Comparison of ENCODE assay signal across 1 cellular context in the genomic region with DNA sequence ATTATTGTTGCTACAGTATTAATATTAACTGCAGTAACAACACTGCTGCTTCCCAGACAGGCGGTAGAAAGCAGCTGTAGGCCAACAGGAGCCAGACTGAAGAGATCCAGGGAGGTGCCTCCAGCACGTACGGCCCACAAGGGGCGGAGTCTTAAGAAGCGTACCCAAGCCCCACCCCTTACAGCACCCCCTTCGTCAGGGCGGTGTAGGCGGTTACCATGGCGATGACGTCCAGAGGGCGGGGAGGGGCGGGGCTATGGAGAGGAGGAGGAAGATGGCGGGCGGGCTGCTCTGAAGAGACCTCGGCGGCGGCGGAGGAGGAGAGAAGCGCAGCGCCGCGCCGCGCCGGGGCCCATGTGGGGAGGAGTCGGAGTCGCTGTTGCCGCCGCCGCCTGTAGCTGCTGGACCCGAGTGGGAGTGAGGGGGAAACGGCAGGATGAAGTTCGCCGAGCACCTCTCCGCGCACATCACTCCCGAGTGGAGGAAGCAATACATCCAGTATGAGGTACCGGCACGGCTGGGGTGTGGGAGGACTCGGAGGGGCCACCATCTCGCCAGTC.
TF ChIP-seq lines count a peak whose summit lies in the region.

Gene XPR1, plus strand, starts transcription at position 257 of the 560 bp plus-strand sequence. Its CDS starts 180 bp downstream, at position 437.

TF ChIP-seq in HepG2, 621 proteins besides CTCF, POLR2A, EP300 and RAD21 (continued from another document and continues in another):
- TF ChIP-seq, protein P1, sequence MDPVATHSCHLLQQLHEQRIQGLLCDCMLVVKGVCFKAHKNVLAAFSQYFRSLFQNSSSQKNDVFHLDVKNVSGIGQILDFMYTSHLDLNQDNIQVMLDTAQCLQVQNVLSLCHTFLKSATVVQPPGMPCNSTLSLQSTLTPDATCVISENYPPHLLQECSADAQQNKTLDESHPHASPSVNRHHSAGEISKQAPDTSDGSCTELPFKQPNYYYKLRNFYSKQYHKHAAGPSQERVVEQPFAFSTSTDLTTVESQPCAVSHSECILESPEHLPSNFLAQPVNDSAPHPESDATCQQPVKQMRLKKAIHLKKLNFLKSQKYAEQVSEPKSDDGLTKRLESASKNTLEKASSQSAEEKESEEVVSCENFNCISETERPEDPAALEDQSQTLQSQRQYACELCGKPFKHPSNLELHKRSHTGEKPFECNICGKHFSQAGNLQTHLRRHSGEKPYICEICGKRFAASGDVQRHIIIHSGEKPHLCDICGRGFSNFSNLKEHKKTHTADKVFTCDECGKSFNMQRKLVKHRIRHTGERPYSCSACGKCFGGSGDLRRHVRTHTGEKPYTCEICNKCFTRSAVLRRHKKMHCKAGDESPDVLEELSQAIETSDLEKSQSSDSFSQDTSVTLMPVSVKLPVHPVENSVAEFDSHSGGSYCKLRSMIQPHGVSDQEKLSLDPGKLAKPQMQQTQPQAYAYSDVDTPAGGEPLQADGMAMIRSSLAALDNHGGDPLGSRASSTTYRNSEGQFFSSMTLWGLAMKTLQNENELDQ (CRISPR knock-in tag; IDR thresholded peaks at IDR 0.05; ENCODE audit: borderline replicate concordance): no peak
- TF ChIP-seq ATF1 (CRISPR knock-in tag; IDR thresholded peaks at IDR 0.05) (no peak), TAF15 (IDR thresholded peaks at IDR 0.05; ENCODE audit: low read depth, low read length, poor library complexity, severe bottlenecking) (no peak), ZNF33B (CRISPR knock-in tag; IDR thresholded peaks at IDR 0.05) (no peak), MTA3 (CRISPR knock-in tag; IDR thresholded peaks at IDR 0.05) (no peak), SKI (IDR thresholded peaks at IDR 0.05; ENCODE audit: partially characterized antibody) (peak; percentile 9), FLYWCH1 (CRISPR knock-in tag; IDR thresholded peaks at IDR 0.05) (no peak), TCF7 (IDR thresholded peaks at IDR 0.05; ENCODE audit: low read depth) (no peak), ZNF160 (CRISPR knock-in tag; IDR thresholded peaks at IDR 0.05) (no peak), PBX3 (CRISPR knock-in tag; IDR thresholded peaks at IDR 0.05; ENCODE audit: borderline replicate concordance) (no peak), ZNF550 (CRISPR knock-in tag; IDR thresholded peaks at IDR 0.05; ENCODE audit: borderline replicate concordance) (no peak), AKNA (CRISPR knock-in tag; IDR thresholded peaks at IDR 0.05; ENCODE audit: borderline replicate concordance) (no peak), ZFP90 (CRISPR knock-in tag; IDR thresholded peaks at IDR 0.05; ENCODE audit: borderline replicate concordance) (no peak), MTA1 (CRISPR knock-in tag; IDR thresholded peaks at IDR 0.05; ENCODE audit: borderline replicate concordance) (peak; percentile 67; the same call in 1 of the 2 replicates), KMT2B (CRISPR knock-in tag; IDR thresholded peaks at IDR 0.05) (peak; percentile 85), ZNF350 (CRISPR knock-in tag; IDR thresholded peaks at IDR 0.05; ENCODE audit: borderline replicate concordance, low read depth) (no peak), MYNN (CRISPR knock-in tag; IDR thresholded peaks at IDR 0.05; ENCODE audit: low read depth) (no peak), ZNF749 (CRISPR knock-in tag; IDR thresholded peaks at IDR 0.05; ENCODE audit: borderline replicate concordance) (peak; percentile 83; the same call in 1 of the 2 replicates), SNRNP70 (IDR thresholded peaks at IDR 0.05; ENCODE audit: low read depth, low read length) (no peak), SMC3 (IDR thresholded peaks at IDR 0.05; ENCODE audit: low read length) (no peak), SETDB1 (CRISPR knock-in tag; IDR thresholded peaks at IDR 0.05; ENCODE audit: borderline replicate concordance) (no peak), ZNF180 (CRISPR knock-in tag; IDR thresholded peaks at IDR 0.05; ENCODE audit: borderline replicate concordance, low read depth) (no peak), KLF6 (CRISPR knock-in tag; IDR thresholded peaks at IDR 0.05) (no peak), SMARCE1 (IDR thresholded peaks at IDR 0.05; ENCODE audit: borderline replicate concordance) (no peak), ZNF563 (CRISPR knock-in tag; IDR thresholded peaks at IDR 0.05) (no peak), ZNF784 (CRISPR knock-in tag; IDR thresholded peaks at IDR 0.05; ENCODE audit: borderline replicate concordance) (no peak), ZNF276 (CRISPR knock-in tag; IDR thresholded peaks at IDR 0.05; ENCODE audit: low read depth) (0 out of 2 replicates have a peak, but pooled peaks have one; percentile 30), MIER2 (CRISPR knock-in tag; IDR thresholded peaks at IDR 0.05) (no peak), ZNF788 (CRISPR knock-in tag; IDR thresholded peaks at IDR 0.05; ENCODE audit: borderline replicate concordance) (no peak), U2AF1 (optimal IDR thresholded peaks at IDR 0.05; ENCODE audit: low read depth, low read length) (no peak), KLF16 (CRISPR knock-in tag; IDR thresholded peaks at IDR 0.05) (peak in 1 of 2 experiments; percentile 62; a peak in 1 of 4 replicates), NPAS2 (CRISPR knock-in tag; IDR thresholded peaks at IDR 0.05; ENCODE audit: borderline replicate concordance) (no peak)
- TF ChIP-seq, protein P2, sequence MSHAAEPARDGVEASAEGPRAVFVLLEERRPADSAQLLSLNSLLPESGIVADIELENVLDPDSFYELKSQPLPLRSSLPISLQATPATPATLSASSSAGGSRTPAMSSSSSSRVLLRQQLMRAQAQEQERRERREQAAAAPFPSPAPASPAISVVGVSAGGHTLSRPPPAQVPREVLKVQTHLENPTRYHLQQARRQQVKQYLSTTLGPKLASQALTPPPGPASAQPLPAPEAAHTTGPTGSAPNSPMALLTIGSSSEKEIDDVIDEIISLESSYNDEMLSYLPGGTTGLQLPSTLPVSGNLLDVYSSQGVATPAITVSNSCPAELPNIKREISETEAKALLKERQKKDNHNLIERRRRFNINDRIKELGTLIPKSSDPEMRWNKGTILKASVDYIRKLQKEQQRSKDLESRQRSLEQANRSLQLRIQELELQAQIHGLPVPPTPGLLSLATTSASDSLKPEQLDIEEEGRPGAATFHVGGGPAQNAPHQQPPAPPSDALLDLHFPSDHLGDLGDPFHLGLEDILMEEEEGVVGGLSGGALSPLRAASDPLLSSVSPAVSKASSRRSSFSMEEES (CRISPR knock-in tag; IDR thresholded peaks at IDR 0.05): no peak
- TF ChIP-seq, protein P3, sequence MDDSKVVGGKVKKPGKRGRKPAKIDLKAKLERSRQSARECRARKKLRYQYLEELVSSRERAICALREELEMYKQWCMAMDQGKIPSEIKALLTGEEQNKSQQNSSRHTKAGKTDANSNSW (CRISPR knock-in tag; IDR thresholded peaks at IDR 0.05; ENCODE audit: borderline replicate concordance): no peak
- TF ChIP-seq, protein P4, sequence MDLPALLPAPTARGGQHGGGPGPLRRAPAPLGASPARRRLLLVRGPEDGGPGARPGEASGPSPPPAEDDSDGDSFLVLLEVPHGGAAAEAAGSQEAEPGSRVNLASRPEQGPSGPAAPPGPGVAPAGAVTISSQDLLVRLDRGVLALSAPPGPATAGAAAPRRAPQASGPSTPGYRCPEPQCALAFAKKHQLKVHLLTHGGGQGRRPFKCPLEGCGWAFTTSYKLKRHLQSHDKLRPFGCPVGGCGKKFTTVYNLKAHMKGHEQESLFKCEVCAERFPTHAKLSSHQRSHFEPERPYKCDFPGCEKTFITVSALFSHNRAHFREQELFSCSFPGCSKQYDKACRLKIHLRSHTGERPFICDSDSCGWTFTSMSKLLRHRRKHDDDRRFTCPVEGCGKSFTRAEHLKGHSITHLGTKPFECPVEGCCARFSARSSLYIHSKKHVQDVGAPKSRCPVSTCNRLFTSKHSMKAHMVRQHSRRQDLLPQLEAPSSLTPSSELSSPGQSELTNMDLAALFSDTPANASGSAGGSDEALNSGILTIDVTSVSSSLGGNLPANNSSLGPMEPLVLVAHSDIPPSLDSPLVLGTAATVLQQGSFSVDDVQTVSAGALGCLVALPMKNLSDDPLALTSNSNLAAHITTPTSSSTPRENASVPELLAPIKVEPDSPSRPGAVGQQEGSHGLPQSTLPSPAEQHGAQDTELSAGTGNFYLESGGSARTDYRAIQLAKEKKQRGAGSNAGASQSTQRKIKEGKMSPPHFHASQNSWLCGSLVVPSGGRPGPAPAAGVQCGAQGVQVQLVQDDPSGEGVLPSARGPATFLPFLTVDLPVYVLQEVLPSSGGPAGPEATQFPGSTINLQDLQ (CRISPR knock-in tag; IDR thresholded peaks at IDR 0.05): no peak
- TF ChIP-seq, protein P5, sequence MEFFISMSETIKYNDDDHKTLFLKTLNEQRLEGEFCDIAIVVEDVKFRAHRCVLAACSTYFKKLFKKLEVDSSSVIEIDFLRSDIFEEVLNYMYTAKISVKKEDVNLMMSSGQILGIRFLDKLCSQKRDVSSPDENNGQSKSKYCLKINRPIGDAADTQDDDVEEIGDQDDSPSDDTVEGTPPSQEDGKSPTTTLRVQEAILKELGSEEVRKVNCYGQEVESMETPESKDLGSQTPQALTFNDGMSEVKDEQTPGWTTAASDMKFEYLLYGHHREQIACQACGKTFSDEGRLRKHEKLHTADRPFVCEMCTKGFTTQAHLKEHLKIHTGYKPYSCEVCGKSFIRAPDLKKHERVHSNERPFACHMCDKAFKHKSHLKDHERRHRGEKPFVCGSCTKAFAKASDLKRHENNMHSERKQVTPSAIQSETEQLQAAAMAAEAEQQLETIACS (CRISPR knock-in tag; IDR thresholded peaks at IDR 0.05): no peak
- TF ChIP-seq, protein P6, sequence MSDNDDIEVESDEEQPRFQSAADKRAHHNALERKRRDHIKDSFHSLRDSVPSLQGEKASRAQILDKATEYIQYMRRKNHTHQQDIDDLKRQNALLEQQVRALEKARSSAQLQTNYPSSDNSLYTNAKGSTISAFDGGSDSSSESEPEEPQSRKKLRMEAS (IDR thresholded peaks at IDR 0.05): no peak; the same call in 1 of the 2 replicates
